7 cellular contexts compared by ENCODE assay signal in genomic region chr1:197776348-197777082, GRCh38. TPM values are rescaled to one million over a fixed set of nuclear protein-coding genes. Genes with fewer than 3 reads are reported as not detected.
A peak's percentile ranks its signal among the peaks of the same experiment; 100 is the strongest.
DNase-seq lines count a peak whose midpoint lies in the region; ATAC-seq and TF ChIP-seq lines count a peak whose summit lies in the region.

No MANE protein-coding gene starts in this region.

- H3K9me3 ChIP-seq in SK-N-MC (ENCODE audit: low read depth, low read length) (no peaks in the 10 kb centered on the region), colonic mucosa (no peaks in the 10 kb centered on the region), prostate gland (no peaks in the 10 kb centered on the region)

- intact Hi-C loops in colonic mucosa (cut with DNase I): no loop called here
- intact Hi-C loops in prostate gland (cut with DNase I): no loop called here

- ATAC-seq in GM18520 (IDR thresholded peaks at IDR 0.05; ENCODE audit: unreplicated experiment): peak; percentile 41
- ATAC-seq in HG02970 (IDR thresholded peaks at IDR 0.05; ENCODE audit: low FRiP score, unreplicated experiment): peak; percentile 36

- H3K27me3 ChIP-seq in colonic mucosa (no peaks in the 10 kb centered on the region), prostate gland (replicated peaks; ENCODE audit: insufficient read depth) (no peaks in the 10 kb centered on the region)

- H3K9ac ChIP-seq in SK-N-MC (ENCODE audit: insufficient read length): no peak overlapping the region
- peak overlapping the region in 1 of 2 donors; percentile 90 for H3K9ac ChIP-seq in colonic mucosa (ENCODE audit: low read depth in 2 of 2, low read length in 2 of 2)

- no peak for TF ChIP-seq POLR2A in prostate gland (IDR thresholded peaks at IDR 0.05)

- WGBS in prostate gland: 82% methylated on average over 3 of the region's 3 CpGs

- H3K27ac ChIP-seq in SK-N-MC (peak overlapping the region; percentile 34; the same call in 1 of the 2 replicates), colonic mucosa (peak overlapping the region; percentile 97), prostate gland (peak overlapping the region; percentile 85 to 91)

- no peak for DNase-seq in SK-N-MC (ENCODE audit: low read depth, low spot score)
- DNase-seq in colonic mucosa: no peak
- no peak for DNase-seq in prostate gland (ENCODE audit: low spot score)
- DNase-seq in middle frontal gyrus (ENCODE audit: extremely low spot score, low spot score): no peak
- DNase-seq in foreskin melanocyte: no peak

- H3K4me1 ChIP-seq in colonic mucosa: no peaks in the 10 kb centered on the region
- no peaks in the 10 kb centered on the region for H3K4me1 ChIP-seq in prostate gland (replicated peaks)

- no peak overlapping the region for H3K4me3 ChIP-seq in SK-N-MC
- H3K4me3 ChIP-seq in colonic mucosa: no peak overlapping the region
- H3K4me3 ChIP-seq in prostate gland: no peak overlapping the region

- no peak for TF ChIP-seq CTCF in colonic mucosa (IDR thresholded peaks at IDR 0.05)
- TF ChIP-seq CTCF in prostate gland (IDR thresholded peaks at IDR 0.05): no peak

- H3K36me3 ChIP-seq in SK-N-MC (ENCODE audit: insufficient read depth, low read length) (no peaks in the 10 kb centered on the region), colonic mucosa (no peaks in the 10 kb centered on the region), prostate gland (no peaks in the 10 kb centered on the region)

RNA-seq across cellular contexts. Expression of gene DENND1B, which starts 1.2 kb away (rescaled TPM):
- total RNA-seq in colonic mucosa (10 to 100 TPM; 19.5 to 25.7 TPM), prostate gland (10 to 100 TPM; 13.5 to 14.1 TPM)

Comparison
In these comparisons a context has a peak if more than half of its experiments do, and no peak if none do; other contexts are left out.
1. H3K27ac ChIP-seq: peak in every context shown above with its lines; median percentile 97 in colonic mucosa; 88 in prostate gland; 34 in SK-N-MC.